Comparison of ENCODE assay signal across 26 cellular contexts in genomic region chr3:27576171-27576570, GRCh38.
"Had no signal": no experiment of that assay in that cellular context is flagged by ENCODE, and none has a peak within 500 bp of the region (broad histone marks: within the 10 kb centered on the region; RNA-seq: fewer than 3 reads in every experiment).

No MANE protein-coding gene starts in this region.

- DNase-seq: activated CD4-positive, alpha-beta T cell treated with anti-CD3 and anti-CD28 coated beads for 36 hours; activated CD4-positive, alpha-beta T cell treated with anti-CD3 and anti-CD28 coated beads, Interleukin-2, amount 10 ng/mL, durations not matched to agents 7 days and 5 days; activated CD4-positive, alpha-beta T cell treated with anti-CD3 and anti-CD28 coated beads, Interleukin-2, amount 50 U/mL, for 48 hours; activated CD8-positive, alpha-beta memory T cell treated with anti-CD3 and anti-CD28 coated beads, Interleukin-2, amount 50 U/mL, for 4 hours; activated gamma-delta T cell treated with Interleukin-2 at 50 U/mL for 16 hours; activated naive CD4-positive, alpha-beta T cell treated with anti-CD3 and anti-CD28 coated beads for 36 hours; activated T-cell treated with anti-CD3 and anti-CD28 coated beads for 4 hours; activated T-cell treated with anti-CD3 and anti-CD28 coated beads, Interleukin-2, amount 50 U/mL, for 4 hours; adrenal gland; brain microvascular endothelial cell; KG1; MM.1S; NCI-H1092; NCI-H1436 treated with DMSO at 0.1 percent for 48 hours; NCI-H1694 treated with DMSO at 0.1 percent for 48 hours; NCI-H2029; NCI-H345; NCI-H524 treated with DMSO at 0.1 percent for 48 hours; NK-92 treated with Interleukin-12 subunit alpha and Interleukin-12 subunit beta, amount 100 ng/mL, for 24 hours; SHP77; SJCRH30; T1000 had no signal

- ATAC-seq: activated CD4-positive, alpha-beta T cell treated with anti-CD3 and anti-CD28 coated beads for 36 hours; activated naive CD4-positive, alpha-beta T cell treated with anti-CD3 and anti-CD28 coated beads, Interleukin-2, amount 50 U/mL, for 72 hours; activated T-cell treated with anti-CD3 and anti-CD28 coated beads, Interleukin-2, amount 50 U/mL, for 4 hours had no signal

- H3K4me1 Mint-ChIP-seq: activated CD4-positive, alpha-beta T cell treated with anti-CD3 and anti-CD28 coated beads, Interleukin-2, amount 10 ng/mL, durations not matched to agents 7 days and 5 days; central memory CD8-positive, alpha-beta T cell had no signal

- H3K4me1 ChIP-seq: SJCRH30 had no signal

- H3K9me3 ChIP-seq: adrenal gland, SJCRH30 had no signal

- H3K36me3 Mint-ChIP-seq: activated naive CD4-positive, alpha-beta T cell treated with anti-CD3 and anti-CD28 coated beads, Interleukin-2, amount 50 U/mL, for 72 hours had no signal

- H3K27ac ChIP-seq: adrenal gland, brain microvascular endothelial cell, SJCRH30, SK-N-MC had no signal

- H3K4me3 ChIP-seq: adrenal gland, SJCRH30, SK-N-MC had no signal

- H3K27me3 Mint-ChIP-seq: activated CD4-positive, alpha-beta T cell treated with anti-CD3 and anti-CD28 coated beads for 36 hours; activated CD4-positive, alpha-beta T cell treated with anti-CD3 and anti-CD28 coated beads, Interleukin-2, amount 10 ng/mL, durations not matched to agents 7 days and 5 days; central memory CD8-positive, alpha-beta T cell had no signal

- H3K36me3 ChIP-seq: adrenal gland, brain microvascular endothelial cell, SJCRH30 had no signal

- H3K4me3 Mint-ChIP-seq: activated CD4-positive, alpha-beta T cell treated with anti-CD3 and anti-CD28 coated beads for 36 hours; activated CD4-positive, alpha-beta T cell treated with anti-CD3 and anti-CD28 coated beads, Interleukin-2, amount 10 ng/mL, durations not matched to agents 7 days and 5 days; activated naive CD4-positive, alpha-beta T cell treated with anti-CD3 and anti-CD28 coated beads for 36 hours; activated T-cell treated with anti-CD3 and anti-CD28 coated beads, Interleukin-2, amount 50 U/mL, for 4 hours; activated T-helper 1 cell treated with anti-CD3 and anti-CD28 coated beads, Interleukin-12 subunit alpha, Interleukin-12 subunit beta, Interleukin-2, Interleukin-4 antibody, amounts not matched to agents 30 ng/mL and 10 ng/mL and 1 ng/mL, durations not matched to agents 14 hours and 24 hours and 36 hours; central memory CD8-positive, alpha-beta T cell had no signal

- H3K27ac Mint-ChIP-seq: activated CD4-positive, alpha-beta T cell treated with anti-CD3 and anti-CD28 coated beads for 36 hours; activated CD4-positive, alpha-beta T cell treated with anti-CD3 and anti-CD28 coated beads, Interleukin-2, amount 10 ng/mL, durations not matched to agents 7 days and 5 days; activated naive CD4-positive, alpha-beta T cell treated with anti-CD3 and anti-CD28 coated beads for 36 hours; activated naive CD4-positive, alpha-beta T cell treated with anti-CD3 and anti-CD28 coated beads, Interleukin-2, amount 50 U/mL, for 72 hours had no signal

- H3K9me3 Mint-ChIP-seq: activated CD4-positive, alpha-beta T cell treated with anti-CD3 and anti-CD28 coated beads, Interleukin-2, amount 10 ng/mL, durations not matched to agents 7 days and 5 days; activated naive CD4-positive, alpha-beta T cell treated with anti-CD3 and anti-CD28 coated beads for 36 hours; activated naive CD4-positive, alpha-beta T cell treated with anti-CD3 and anti-CD28 coated beads, Interleukin-2, amount 50 U/mL, for 72 hours; activated T-cell treated with anti-CD3 and anti-CD28 coated beads, Interleukin-2, amount 50 U/mL, for 4 hours; activated T-helper 1 cell treated with anti-CD3 and anti-CD28 coated beads, Interleukin-12 subunit alpha, Interleukin-12 subunit beta, Interleukin-2, Interleukin-4 antibody, amounts not matched to agents 30 ng/mL and 10 ng/mL and 1 ng/mL, durations not matched to agents 14 hours and 24 hours and 36 hours; central memory CD8-positive, alpha-beta T cell had no signal

- H3K27me3 ChIP-seq: adrenal gland, brain microvascular endothelial cell, SJCRH30 had no signal
